ENCODE assay signal across 7 cellular contexts in the genomic region with DNA sequence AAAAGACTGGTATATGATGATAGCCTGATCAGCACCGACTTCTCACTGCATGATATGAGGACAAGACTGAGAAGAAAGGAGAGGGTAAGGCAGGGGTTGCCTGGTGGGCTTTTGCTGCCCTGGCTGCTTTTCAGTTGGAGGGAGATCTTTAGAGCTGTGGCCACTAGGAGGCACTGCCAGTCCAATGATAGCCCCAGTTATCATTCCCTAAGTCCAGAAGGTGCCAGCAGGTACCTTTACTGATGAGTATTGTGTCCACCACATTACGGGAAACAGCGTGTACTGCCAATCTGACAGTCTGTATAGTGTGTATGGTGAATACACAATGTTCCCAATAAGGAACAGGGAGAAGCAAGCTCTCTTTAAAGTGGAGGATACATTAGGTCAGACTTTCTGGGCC. TPM values are rescaled to one million over a fixed set of nuclear protein-coding genes. Genes with fewer than 3 reads are reported as not detected.
A peak's percentile ranks its signal among the peaks of the same experiment; 100 is the strongest.
DNase-seq lines count a peak whose midpoint lies in the region; ATAC-seq and TF ChIP-seq lines count a peak whose summit lies in the region.

No MANE protein-coding gene starts in this region.

- DNase-seq in GM10248 (ENCODE audit: extremely low spot score) (peak; percentile 48), fibroblast of pulmonary artery (ENCODE audit: low read depth) (peak; percentile 49)
- peak; percentile 4 to 29 for DNase-seq in stimulated activated naive CD8-positive, alpha-beta T cell treated with anti-CD3 and anti-CD28 coated beads, Interleukin-15, amount 100 ng/mL, for 72 hours
- no peak for DNase-seq in naive thymus-derived CD4-positive, alpha-beta T cell

- H3K9me2 ChIP-seq in OCI-LY1 (ENCODE audit: low read depth, low read length): no peaks in the 10 kb centered on the region

- ATAC-seq in HG03159 (IDR thresholded peaks at IDR 0.05; ENCODE audit: unreplicated experiment) (peak; percentile 59), HG03196 (IDR thresholded peaks at IDR 0.05; ENCODE audit: unreplicated experiment) (no peak)
- ATAC-seq in stimulated activated naive CD8-positive, alpha-beta T cell treated with anti-CD3 and anti-CD28 coated beads, Interleukin-15, amount 100 ng/mL, for 72 hours: peak; percentile 64
- ATAC-seq in naive thymus-derived CD4-positive, alpha-beta T cell: no peak

- no peaks in the 10 kb centered on the region for H3K79me2 ChIP-seq in OCI-LY1 (ENCODE audit: insufficient read depth, low read length)

- H3K27me3 ChIP-seq in OCI-LY1 (ENCODE audit: insufficient read depth, low read length): no peaks in the 10 kb centered on the region
- H3K27me3 ChIP-seq in naive thymus-derived CD4-positive, alpha-beta T cell (ENCODE audit: control insufficient read depth in 2 of 2, insufficient read depth in 2 of 2, low read length in 2 of 2): no peaks in the 10 kb centered on the region

- CTCF ChIA-PET in GM10248 (lab: Yijun Ruan, JAX): interaction anchor here (0.8 to 2.4 kb wide), 18 partner anchors 8 to 552 kb away, joined by 3 to 22 read pairs (median 4); no protein-coding TSS in a partner anchor
- CTCF ChIA-PET in naive thymus-derived CD4-positive, alpha-beta T cell (lab: Charles Lee): no interaction called here

- H3K4me3 ChIP-seq in OCI-LY1 (ENCODE audit: low read depth, low read length, poor library complexity, severe bottlenecking) (no peak overlapping the region), fibroblast of pulmonary artery (replicated peaks; ENCODE audit: low read depth, low read length) (no peak overlapping the region)
- no peak overlapping the region for H3K4me3 ChIP-seq in naive thymus-derived CD4-positive, alpha-beta T cell (ENCODE audit: low read length)

- no peaks in the 10 kb centered on the region for H3K9me3 ChIP-seq in OCI-LY1 (ENCODE audit: low read length)
- H3K9me3 ChIP-seq in naive thymus-derived CD4-positive, alpha-beta T cell (ENCODE audit: control insufficient read depth in 2 of 3, low read length in 3 of 3): no peaks in the 10 kb centered on the region

- peaks cover 10% of the 10 kb centered on the region for H3K4me1 Mint-ChIP-seq in stimulated activated naive CD8-positive, alpha-beta T cell treated with anti-CD3 and anti-CD28 coated beads, Interleukin-15, amount 100 ng/mL, for 72 hours
- H3K4me1 Mint-ChIP-seq in naive thymus-derived CD4-positive, alpha-beta T cell: peaks cover 0 to 7% (median 4%) of the 10 kb centered on the region in 7 donors

- H3K4me3 Mint-ChIP-seq in stimulated activated naive CD8-positive, alpha-beta T cell treated with anti-CD3 and anti-CD28 coated beads, Interleukin-15, amount 100 ng/mL, for 72 hours: no peak overlapping the region
- no peak overlapping the region for H3K4me3 Mint-ChIP-seq in naive thymus-derived CD4-positive, alpha-beta T cell

- H3K9me3 Mint-ChIP-seq in stimulated activated naive CD8-positive, alpha-beta T cell treated with anti-CD3 and anti-CD28 coated beads, Interleukin-15, amount 100 ng/mL, for 72 hours: peaks cover 0 to 4% of the 10 kb centered on the region in 2 donors
- H3K9me3 Mint-ChIP-seq in naive thymus-derived CD4-positive, alpha-beta T cell: peaks cover 0 to 5% (median 0%) of the 10 kb centered on the region in 11 donors

- no peak overlapping the region for H3K27ac Mint-ChIP-seq in stimulated activated naive CD8-positive, alpha-beta T cell treated with anti-CD3 and anti-CD28 coated beads, Interleukin-15, amount 100 ng/mL, for 72 hours
- no peak overlapping the region for H3K27ac Mint-ChIP-seq in naive thymus-derived CD4-positive, alpha-beta T cell

- no peak overlapping the region for H3K4me2 ChIP-seq in OCI-LY1 (ENCODE audit: low read length)

- peaks cover 76% of the 10 kb centered on the region for H3K27me3 Mint-ChIP-seq in stimulated activated naive CD8-positive, alpha-beta T cell treated with anti-CD3 and anti-CD28 coated beads, Interleukin-15, amount 100 ng/mL, for 72 hours
- peaks cover 52 to 69% (median 63%) of the 10 kb centered on the region in 5 donors for H3K27me3 Mint-ChIP-seq in naive thymus-derived CD4-positive, alpha-beta T cell

- intact Hi-C loops in naive thymus-derived CD4-positive, alpha-beta T cell (cut with micrococcal nuclease): loop anchor here in 1 of 2 donors (5.0 kb wide), 1 partner anchor 550 kb away; no protein-coding TSS in a partner anchor

- no peaks in the 10 kb centered on the region for H3K36me3 Mint-ChIP-seq in naive thymus-derived CD4-positive, alpha-beta T cell

- no peak overlapping the region for H3K9ac ChIP-seq in OCI-LY1 (ENCODE audit: low read length)

- H2AFZ ChIP-seq in OCI-LY1 (ENCODE audit: low read length): no peak overlapping the region

- no peaks in the 10 kb centered on the region for H3K36me3 ChIP-seq in OCI-LY1 (ENCODE audit: insufficient read depth, low read length)
- no peaks in the 10 kb centered on the region for H3K36me3 ChIP-seq in naive thymus-derived CD4-positive, alpha-beta T cell (ENCODE audit: control insufficient read depth in 2 of 3, insufficient read depth in 3 of 3, low read length in 3 of 3)

- POLR2A ChIA-PET in GM10248 (lab: Yijun Ruan, JAX): no interaction called here
- POLR2A ChIA-PET in naive thymus-derived CD4-positive, alpha-beta T cell (lab: Charles Lee): no interaction called here

- peak; percentile 37 for TF ChIP-seq CTCF in GM10248 (IDR thresholded peaks at IDR 0.05; ENCODE audit: control extremely low read depth, extremely low read depth, low read depth, missing control alignments)
- TF ChIP-seq CTCF in OCI-LY1 (IDR thresholded peaks at IDR 0.05; ENCODE audit: low read length): peak; percentile 68
- TF ChIP-seq CTCF in fibroblast of pulmonary artery (IDR thresholded peaks at IDR 0.05; ENCODE audit: low read length, missing control alignments): peak; percentile 69

- no peak overlapping the region for H3K27ac ChIP-seq in OCI-LY1 (ENCODE audit: low read depth, low read length, poor library complexity, severe bottlenecking)
- H3K27ac ChIP-seq in naive thymus-derived CD4-positive, alpha-beta T cell (ENCODE audit: low read depth, low read length): no peak overlapping the region

- no peaks in the 10 kb centered on the region for H3F3A ChIP-seq in OCI-LY1 (ENCODE audit: insufficient read depth, low read length)

- no peaks in the 10 kb centered on the region for H3K4me1 ChIP-seq in OCI-LY1 (ENCODE audit: insufficient read depth, low read length, severe bottlenecking)
- H3K4me1 ChIP-seq in naive thymus-derived CD4-positive, alpha-beta T cell (ENCODE audit: control insufficient read depth in 2 of 2, insufficient read depth in 2 of 2, low read length in 2 of 2): no peaks in the 10 kb centered on the region

- H4K20me1 ChIP-seq in OCI-LY1 (ENCODE audit: insufficient read depth, low read length): no peaks in the 10 kb centered on the region

RNA-seq across cellular contexts. Expression of a gene that starts 55.8 kb away (rescaled TPM):
- not detected for total RNA-seq in naive thymus-derived CD4-positive, alpha-beta T cell
- polyA plus RNA-seq in naive thymus-derived CD4-positive, alpha-beta T cell: not detected

Comparison
In these comparisons a context has a peak if more than half of its experiments do, and no peak if none do; other contexts are left out.
1. DNase-seq: peak in GM10248 (single experiment), fibroblast of pulmonary artery (single experiment) and stimulated activated naive CD8-positive, alpha-beta T cell treated with anti-CD3 and anti-CD28 coated beads, Interleukin-15, amount 100 ng/mL, for 72 hours (2 of 2); none in naive thymus-derived CD4-positive, alpha-beta T cell (0 of 9).
2. ATAC-seq: peak in HG03159 (single experiment) and stimulated activated naive CD8-positive, alpha-beta T cell treated with anti-CD3 and anti-CD28 coated beads, Interleukin-15, amount 100 ng/mL, for 72 hours (single experiment); none in HG03196 (single experiment) and naive thymus-derived CD4-positive, alpha-beta T cell (single experiment).
3. Peak in every context shown above with its lines, with median percentiles within 50 percentile points of each other: CTCF ChIP-seq.